In genomic region chr16:46832757-46833464, GRCh38 we compare ENCODE assay signal across 1 cellular context.
TF ChIP-seq lines count a peak whose summit lies in the region.

No MANE protein-coding gene starts in this region.

TF ChIP-seq in HepG2, 621 proteins besides CTCF, POLR2A, EP300 and RAD21 (continued from another document and continues in another):
- TF ChIP-seq HOMEZ (CRISPR knock-in tag; IDR thresholded peaks at IDR 0.05; ENCODE audit: low read depth), result no peak
- TF ChIP-seq SMAD9 (CRISPR knock-in tag; IDR thresholded peaks at IDR 0.05), result no peak
- TF ChIP-seq ZNF850 (CRISPR knock-in tag; conservative IDR thresholded peaks at IDR 0.05), result 0 out of 2 replicates have a peak, but pooled peaks have one; percentile 50
- TF ChIP-seq ZFP37 (CRISPR knock-in tag; IDR thresholded peaks at IDR 0.05; ENCODE audit: borderline replicate concordance), result no peak
- no peak for TF ChIP-seq STAT5B (CRISPR knock-in tag; IDR thresholded peaks at IDR 0.05)
- no peak for TF ChIP-seq HBP1 (CRISPR knock-in tag; IDR thresholded peaks at IDR 0.05; ENCODE audit: low read depth)
- no peak for TF ChIP-seq RNF2 (conservative IDR thresholded peaks at IDR 0.05; ENCODE audit: low read depth)
- TF ChIP-seq ZNF770 (CRISPR knock-in tag; IDR thresholded peaks at IDR 0.05), result peak; percentile 95
- TF ChIP-seq ZNF510 (CRISPR knock-in tag; IDR thresholded peaks at IDR 0.05; ENCODE audit: low read depth), result no peak
- TF ChIP-seq ZNF263 (CRISPR knock-in tag; IDR thresholded peaks at IDR 0.05), result 0 out of 2 replicates have a peak, but pooled peaks have one; percentile 33
- TF ChIP-seq KDM1A (CRISPR knock-in tag; IDR thresholded peaks at IDR 0.05), result peak; percentile 62; the same call in 1 of the 2 replicates
- no peak for TF ChIP-seq KMT2B (CRISPR knock-in tag; IDR thresholded peaks at IDR 0.05)
- TF ChIP-seq ZNF101 (CRISPR knock-in tag; IDR thresholded peaks at IDR 0.05; ENCODE audit: borderline replicate concordance, low read depth), result no peak
- no peak for TF ChIP-seq MTA1 (CRISPR knock-in tag; IDR thresholded peaks at IDR 0.05; ENCODE audit: borderline replicate concordance)
- TF ChIP-seq ZNF543 (CRISPR knock-in tag; IDR thresholded peaks at IDR 0.05), result no peak
- no peak for TF ChIP-seq HMGXB3 (CRISPR knock-in tag; IDR thresholded peaks at IDR 0.05; ENCODE audit: borderline replicate concordance)
- no peak for TF ChIP-seq CENPT (CRISPR knock-in tag; IDR thresholded peaks at IDR 0.05; ENCODE audit: low read depth)
- no peak for TF ChIP-seq CEBPZ (IDR thresholded peaks at IDR 0.05; ENCODE audit: low read length)
- TF ChIP-seq ZNF883 (CRISPR knock-in tag; IDR thresholded peaks at IDR 0.05; ENCODE audit: not compliant biosample characterization), result no peak
- no peak for TF ChIP-seq RELA (CRISPR knock-in tag; IDR thresholded peaks at IDR 0.05)
- no peak for TF ChIP-seq FOXA1 (IDR thresholded peaks at IDR 0.05)
- no peak for TF ChIP-seq FOXA1 (CRISPR knock-in tag; IDR thresholded peaks at IDR 0.05)
- TF ChIP-seq TSC22D2 (CRISPR knock-in tag; IDR thresholded peaks at IDR 0.05; ENCODE audit: borderline replicate concordance), result no peak
- TF ChIP-seq PAWR (CRISPR knock-in tag; IDR thresholded peaks at IDR 0.05; ENCODE audit: borderline replicate concordance), result no peak
- TF ChIP-seq ZNF432 (CRISPR knock-in tag; IDR thresholded peaks at IDR 0.05; ENCODE audit: borderline replicate concordance), result no peak
- TF ChIP-seq MXD3 (CRISPR knock-in tag; IDR thresholded peaks at IDR 0.05), result no peak
- TF ChIP-seq TBX3 (IDR thresholded peaks at IDR 0.05; ENCODE audit: borderline replicate concordance), result no peak
- 0 out of 2 replicates have a peak, but pooled peaks have one; percentile 63 for TF ChIP-seq ZNF670 (CRISPR knock-in tag; IDR thresholded peaks at IDR 0.05; ENCODE audit: borderline replicate concordance)
- TF ChIP-seq NFATC3 (CRISPR knock-in tag; IDR thresholded peaks at IDR 0.05), result no peak
- TF ChIP-seq CHD4 (IDR thresholded peaks at IDR 0.05; ENCODE audit: borderline replicate concordance, low read length), result peak; percentile 57; the same call in 1 of the 2 replicates
- TF ChIP-seq MTA3 (CRISPR knock-in tag; IDR thresholded peaks at IDR 0.05), result no peak
- TF ChIP-seq ATF7-NPFF (CRISPR knock-in tag; IDR thresholded peaks at IDR 0.05; ENCODE audit: low read depth), result no peak
- TF ChIP-seq PHF21A (CRISPR knock-in tag; IDR thresholded peaks at IDR 0.05), result 0 out of 2 replicates have a peak, but pooled peaks have one; percentile 16
- no peak for TF ChIP-seq ZNF607 (CRISPR knock-in tag; IDR thresholded peaks at IDR 0.05; ENCODE audit: borderline replicate concordance)
- TF ChIP-seq ZNF496 (CRISPR knock-in tag; IDR thresholded peaks at IDR 0.05; ENCODE audit: insufficient replicate concordance), result no peak
- TF ChIP-seq IKZF5 (CRISPR knock-in tag; IDR thresholded peaks at IDR 0.05), result peak; percentile 52; the same call in 1 of the 2 replicates
- no peak for TF ChIP-seq SMAD1 (CRISPR knock-in tag; IDR thresholded peaks at IDR 0.05; ENCODE audit: borderline replicate concordance, low read depth)
- TF ChIP-seq MXD4 (CRISPR knock-in tag; IDR thresholded peaks at IDR 0.05), result no peak
- no peak for TF ChIP-seq SP2 (CRISPR knock-in tag; IDR thresholded peaks at IDR 0.05)
- TF ChIP-seq RXRB (CRISPR knock-in tag; IDR thresholded peaks at IDR 0.05; ENCODE audit: borderline replicate concordance), result peak; percentile 76
- TF ChIP-seq ZNF841 (CRISPR knock-in tag; IDR thresholded peaks at IDR 0.05; ENCODE audit: borderline replicate concordance), result no peak
- TF ChIP-seq NCOA2 (CRISPR knock-in tag; IDR thresholded peaks at IDR 0.05), result peak; percentile 57
- TF ChIP-seq PPARG (CRISPR knock-in tag; conservative IDR thresholded peaks at IDR 0.05), result no peak
- no peak for TF ChIP-seq ZNF460 (CRISPR knock-in tag; IDR thresholded peaks at IDR 0.05; ENCODE audit: borderline replicate concordance)
- no peak for TF ChIP-seq CSRNP1 (CRISPR knock-in tag; IDR thresholded peaks at IDR 0.05)
- TF ChIP-seq PITX1 (CRISPR knock-in tag; IDR thresholded peaks at IDR 0.05), result peak; percentile 86
- no peak for TF ChIP-seq ZNF274 (CRISPR knock-in tag; IDR thresholded peaks at IDR 0.05)
- TF ChIP-seq CREB3 (CRISPR knock-in tag; IDR thresholded peaks at IDR 0.05), result no peak
- no peak for TF ChIP-seq ZNF326 (CRISPR knock-in tag; IDR thresholded peaks at IDR 0.05; ENCODE audit: borderline replicate concordance)
